8 cellular contexts compared by ENCODE assay signal in genomic region chr1:178727014-178727895, GRCh38. TPM values are rescaled to one million over a fixed set of nuclear protein-coding genes. Genes with fewer than 3 reads are reported as not detected.
A peak's percentile ranks its signal among the peaks of the same experiment; 100 is the strongest.
DNase-seq lines count a peak whose midpoint lies in the region; ATAC-seq and TF ChIP-seq lines count a peak whose summit lies in the region.

No MANE protein-coding gene starts in this region.

- CTCF ChIA-PET in HEK293 (lab: Yijun Ruan, JAX) = interaction anchor here (0.6 to 1.5 kb wide), 5 partner anchors 41 to 1105 kb away, joined by 3 to 4 read pairs (median 4); no protein-coding TSS in a partner anchor

- TF ChIP-seq CTCF in 22Rv1 (IDR thresholded peaks at IDR 0.05) (no peak), HEK293 (tag by site-specific recombination; IDR thresholded peaks at IDR 0.05) (no peak), liver (IDR thresholded peaks at IDR 0.05; ENCODE audit: low read depth, low read length, missing input control) (no peak)

- POLR2A ChIA-PET in HEK293 (lab: Yijun Ruan, JAX) = interaction anchor here (0.5 to 2.5 kb wide), 2 partner anchors 9 to 184 kb away, joined by 6 to 11 read pairs; no protein-coding TSS in a partner anchor

- no peaks in the 10 kb centered on the region for H3K9me3 ChIP-seq in HEK293 (ENCODE audit: control insufficient read depth, insufficient read depth, low read depth, low read length)
- H3K9me3 ChIP-seq in liver (ENCODE audit: control insufficient read depth in 4 of 4, low read length in 3 of 4) = no peaks in the 10 kb centered on the region

- no peak for ATAC-seq in HG02840 (IDR thresholded peaks at IDR 0.05; ENCODE audit: low FRiP score, unreplicated experiment)

- WGBS in liver = 29% methylated on average over 11 of the region's 11 CpGs

- peak overlapping the region; percentile 52 to 97 for H3K9ac ChIP-seq in liver (ENCODE audit: low read depth in 1 of 2, low read length in 2 of 2)

- DNase-seq in amniotic epithelial cell (ENCODE audit: low read depth) (peak; percentile 54), AML-193 (lab: John Stamatoyannopoulos, UW) (no peak), superior temporal gyrus (ENCODE audit: extremely low spot score) (no peak), NCI-H2196 (lab: John Stamatoyannopoulos, UW; ENCODE audit: unreplicated experiment) (no peak)

- H3K36me3 ChIP-seq in HEK293 (ENCODE audit: control insufficient read depth in 2 of 2, insufficient read depth in 1 of 2, low read length in 2 of 2) (no peaks in the 10 kb centered on the region), liver (ENCODE audit: control insufficient read depth in 4 of 4, insufficient read depth in 3 of 4, low read depth in 1 of 4, low read length in 3 of 4) (peaks cover 0 to 2% (median 0%) of the 10 kb centered on the region in 4 donors)

- H3K27me3 ChIP-seq in liver (ENCODE audit: control insufficient read depth in 4 of 4, insufficient read depth in 4 of 4, low read length in 3 of 4) = no peaks in the 10 kb centered on the region

- H3K27ac ChIP-seq in 22Rv1 (peak overlapping the region; percentile 96), HEK293 (ENCODE audit: extremely low read depth, low read depth, low read length) (no peak overlapping the region), liver (ENCODE audit: low read depth in 1 of 2, low read length in 2 of 2) (peak overlapping the region; percentile 70 to 96)

- H3K4me1 ChIP-seq in HEK293 (ENCODE audit: control insufficient read depth, insufficient read depth, low read length) (peaks cover 12% of the 10 kb centered on the region), liver (ENCODE audit: control insufficient read depth in 4 of 4, insufficient read depth in 4 of 4, low read length in 3 of 4) (peaks cover 3 to 24% (median 8%) of the 10 kb centered on the region in 4 donors)

- H3K4me3 ChIP-seq in HEK293 (ENCODE audit: low read depth, low read length) = peak overlapping the region; percentile 89
- H3K4me3 ChIP-seq in liver (ENCODE audit: low read depth in 1 of 3, low read length in 3 of 3) = peak overlapping the region; percentile 70 to 100 (median 87)

- no peak for TF ChIP-seq RAD21 in liver (IDR thresholded peaks at IDR 0.05)

TF ChIP-seq in HEK293, 187 proteins besides CTCF, POLR2A, EP300 and RAD21 (continues in another document):
- TF ChIP-seq ZNF629 (tag by site-specific recombination; IDR thresholded peaks at IDR 0.05) (peak; percentile 71), ZBTB17 (tag by site-specific recombination; IDR thresholded peaks at IDR 0.05) (peak; percentile 76), ZNF248 (tag by site-specific recombination; IDR thresholded peaks at IDR 0.05) (no peak), SCRT2 (tag by site-specific recombination; IDR thresholded peaks at IDR 0.05) (0 out of 2 replicates have a peak, but pooled peaks have one; percentile 12), PRDM6 (tag by site-specific recombination; IDR thresholded peaks at IDR 0.05) (peak; percentile 78), ZBTB8A (tag by site-specific recombination; IDR thresholded peaks at IDR 0.05) (peak; percentile 74), ZEB2 (tag by site-specific recombination; IDR thresholded peaks at IDR 0.05) (peak; percentile 18; the same call in 1 of the 2 replicates), ZNF362 (tag by site-specific recombination; IDR thresholded peaks at IDR 0.05) (no peak), ZNF335 (tag by site-specific recombination; conservative IDR thresholded peaks at IDR 0.05) (peak; percentile 77), ATF2 (tag by site-specific recombination; IDR thresholded peaks at IDR 0.05; ENCODE audit: low read depth) (peak; percentile 94), ZNF560 (tag by site-specific recombination; IDR thresholded peaks at IDR 0.05; ENCODE audit: borderline replicate concordance) (no peak)

TF ChIP-seq in liver, 16 proteins besides CTCF, POLR2A, EP300 and RAD21:
- no peak for TF ChIP-seq HNF4G (IDR thresholded peaks at IDR 0.05)
- no peak for TF ChIP-seq SP1 (IDR thresholded peaks at IDR 0.05)
- TF ChIP-seq FOXA2 (IDR thresholded peaks at IDR 0.05) = no peak
- TF ChIP-seq ZBTB33 (IDR thresholded peaks at IDR 0.05) = no peak
- TF ChIP-seq REST (IDR thresholded peaks at IDR 0.05) = no peak
- TF ChIP-seq TAF1 (conservative IDR thresholded peaks at IDR 0.05) = no peak
- no peak for TF ChIP-seq EGR1 (IDR thresholded peaks at IDR 0.05; ENCODE audit: low read depth in 2 of 2)
- no peak for TF ChIP-seq NR2F2 (IDR thresholded peaks at IDR 0.05)
- TF ChIP-seq ATF3 (IDR thresholded peaks at IDR 0.05) = no peak
- no peak for TF ChIP-seq HNF4A (conservative IDR thresholded peaks at IDR 0.05)
- no peak for TF ChIP-seq RXRA (IDR thresholded peaks at IDR 0.05)
- TF ChIP-seq FOXA1 (IDR thresholded peaks at IDR 0.05) = no peak
TF ChIP-seq in liver: peak in this region for 0.

RNA-seq across cellular contexts. Expression of gene RALGPS2, which starts 2.2 kb away (rescaled TPM):
- 10 to 100 TPM; 21.3 to 39.2 TPM for total RNA-seq in liver
- 10 to 100 TPM in 1 of 2 donors, 1 to 10 TPM in 1; 8.1 to 12.5 TPM for polyA plus RNA-seq in liver
